18 cellular contexts compared by ENCODE assay signal in the genomic region with DNA sequence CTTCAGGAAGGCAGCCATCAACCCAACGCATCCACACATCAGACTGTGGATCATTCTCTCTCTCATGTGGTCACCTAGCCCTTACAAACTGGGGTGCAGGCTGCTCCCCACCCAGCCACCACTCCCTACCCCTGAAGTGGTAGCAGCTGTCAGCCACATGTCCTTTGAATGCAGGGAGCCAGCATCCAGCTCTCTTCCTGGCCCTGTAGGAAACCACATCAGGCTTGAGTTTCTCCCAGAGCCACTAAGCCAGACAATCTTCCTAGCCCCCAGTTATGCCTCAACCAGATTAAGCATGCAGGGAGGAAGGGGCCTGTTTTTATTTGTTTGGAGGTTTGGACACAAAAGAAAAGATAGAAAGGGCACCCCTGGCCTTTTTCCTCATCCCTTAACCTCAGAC. TPM values are rescaled to one million over a fixed set of nuclear protein-coding genes. Genes with fewer than 3 reads are reported as not detected.
DNase-seq lines count a peak whose midpoint lies in the region; ATAC-seq and TF ChIP-seq lines count a peak whose summit lies in the region.
"Had no signal": no experiment of that assay in that cellular context is flagged by ENCODE, and none has a peak within 500 bp of the region (broad histone marks: within the 10 kb centered on the region; RNA-seq: fewer than 3 reads in every experiment).

No MANE protein-coding gene starts in this region.

- no peaks in the 10 kb centered on the region for H3K79me2 ChIP-seq in trophoblast cell (ENCODE audit: control insufficient read depth, insufficient read depth, low read length, poor library complexity)

- no peak for ATAC-seq in effector memory CD8-positive, alpha-beta T cell (replicated peaks)

- H3K4me2 ChIP-seq in trophoblast cell (ENCODE audit: low read length): no peak overlapping the region
- H3K4me2 ChIP-seq: BLaER1 treated with 17β-estradiol and CSF1 and Interleukin-3, amounts not matched to agents 10 nM and 100 nM had no signal

- no peak overlapping the region for H3K23ac ChIP-seq in trophoblast cell (ENCODE audit: low read length)

- no peak overlapping the region for H2BK120ac ChIP-seq in trophoblast cell (ENCODE audit: insufficient read depth, low read length, poor library complexity)

- H3K4me3 ChIP-seq in AG10803 (ENCODE audit: low read length): no peak overlapping the region
- H3K4me3 ChIP-seq in trophoblast cell (ENCODE audit: low read depth, low read length): no peak overlapping the region
- H3K4me3 ChIP-seq: BLaER1 treated with 17β-estradiol and CSF1 and Interleukin-3, amounts not matched to agents 10 nM and 100 nM had no signal

- H3K9me3 ChIP-seq in trophoblast cell (ENCODE audit: insufficient read depth, low read depth, low read length): peaks cover 5% of the 10 kb centered on the region

- no peaks in the 10 kb centered on the region for H3K27me3 ChIP-seq in trophoblast cell (ENCODE audit: insufficient read depth, low read length)
- H3K27me3 ChIP-seq: BLaER1 treated with 17β-estradiol and CSF1 and Interleukin-3, amounts not matched to agents 10 nM and 100 nM had no signal

- H3K4me3 Mint-ChIP-seq in activated CD4-positive, alpha-beta T cell treated with anti-CD3 and anti-CD28 coated beads, Interleukin-2, amount 10 ng/mL, durations not matched to agents 7 days and 5 days: no peak overlapping the region
- no peak overlapping the region for H3K4me3 Mint-ChIP-seq in effector memory CD8-positive, alpha-beta T cell
- H3K4me3 Mint-ChIP-seq: CD4-positive, CD25-positive, alpha-beta regulatory T cell; H9 had no signal

- no CpG with 5 or more reads among the region's 1 CpG for WGBS in trophoblast cell (ENCODE audit: extremely low coverage, insufficient coverage, insufficient read length)

- H3K36me3 ChIP-seq in trophoblast cell (ENCODE audit: control insufficient read depth in 1 of 2, insufficient read depth in 2 of 2, low read length in 2 of 2): no peaks in the 10 kb centered on the region
- H3K36me3 ChIP-seq: BLaER1 treated with 17β-estradiol and CSF1 and Interleukin-3, amounts not matched to agents 10 nM and 100 nM had no signal

- H3K79me1 ChIP-seq in trophoblast cell (ENCODE audit: low read length): no peaks in the 10 kb centered on the region

- no peak overlapping the region for H4K8ac ChIP-seq in trophoblast cell (ENCODE audit: low read depth, low read length)

- POLR2A ChIA-PET in activated CD4-positive, alpha-beta T cell treated with anti-CD3 and anti-CD28 coated beads, Interleukin-2, amount 10 ng/mL, durations not matched to agents 7 days and 5 days (lab: Charles Lee): no interaction called here

- no peak overlapping the region for H4K12ac ChIP-seq in trophoblast cell (ENCODE audit: low read depth, low read length)

- no peaks in the 10 kb centered on the region for H3K4me1 ChIP-seq in trophoblast cell (ENCODE audit: control insufficient read depth in 1 of 2, insufficient read depth in 2 of 2, low read length in 2 of 2)

- H3K27ac ChIP-seq in trophoblast cell (ENCODE audit: low read depth, low read length): no peak overlapping the region
- H3K27ac ChIP-seq: BLaER1 treated with 17β-estradiol and CSF1 and Interleukin-3, amounts not matched to agents 10 nM and 100 nM had no signal

- DNase-seq in activated CD4-positive, alpha-beta T cell treated with anti-CD3 and anti-CD28 coated beads, Interleukin-2, amount 10 ng/mL, durations not matched to agents 7 days and 5 days: no peak
- no peak for DNase-seq in activated CD4-positive, alpha-beta T cell treated with anti-CD3 and anti-CD28 coated beads for 1 hour
- peak; percentile 29 for DNase-seq in AG10803 (ENCODE audit: low read depth)
- DNase-seq in RPMI7951 (ENCODE audit: low read depth): peak; percentile 56
- no peak for DNase-seq in effector memory CD8-positive, alpha-beta T cell
- DNase-seq in DMS53 (lab: John Stamatoyannopoulos, UW): no peak
- DNase-seq in trophoblast cell: no peak
- no peak for DNase-seq in GM19238 (ENCODE audit: insufficient read length, low spot score)
- DNase-seq: 8988T; CD4-positive, CD25-positive, alpha-beta regulatory T cell; DMS153; DND-41; GF-D8; GOT3; H9; IMR-90 had no signal

- no peak overlapping the region for H2BK12ac ChIP-seq in trophoblast cell (ENCODE audit: low read length)

- no peak overlapping the region for H3K18ac ChIP-seq in trophoblast cell (ENCODE audit: low read length)

- no peak overlapping the region for H3K14ac ChIP-seq in trophoblast cell (ENCODE audit: low read length)

- no peak overlapping the region for H3K4ac ChIP-seq in trophoblast cell (ENCODE audit: low read depth, low read length)

- no peak overlapping the region for H4K91ac ChIP-seq in trophoblast cell (ENCODE audit: low read depth, low read length)

- H3K9me3 Mint-ChIP-seq in activated CD4-positive, alpha-beta T cell treated with anti-CD3 and anti-CD28 coated beads, Interleukin-2, amount 10 ng/mL, durations not matched to agents 7 days and 5 days: no peaks in the 10 kb centered on the region
- no peaks in the 10 kb centered on the region for H3K9me3 Mint-ChIP-seq in effector memory CD8-positive, alpha-beta T cell

- peaks cover 38% of the 10 kb centered on the region for H3K4me1 Mint-ChIP-seq in activated CD4-positive, alpha-beta T cell treated with anti-CD3 and anti-CD28 coated beads, Interleukin-2, amount 10 ng/mL, durations not matched to agents 7 days and 5 days
- peaks cover 38 to 41% of the 10 kb centered on the region in 2 donors for H3K4me1 Mint-ChIP-seq in effector memory CD8-positive, alpha-beta T cell (ENCODE audit: low read depth in 2 of 2)
- H3K4me1 Mint-ChIP-seq: H9 had no signal

- H2AFZ ChIP-seq in trophoblast cell (ENCODE audit: insufficient read depth, low read length, poor library complexity): no peak overlapping the region

- H3K27ac Mint-ChIP-seq in activated CD4-positive, alpha-beta T cell treated with anti-CD3 and anti-CD28 coated beads, Interleukin-2, amount 10 ng/mL, durations not matched to agents 7 days and 5 days: peak overlapping the region; percentile 36
- H3K27ac Mint-ChIP-seq in effector memory CD8-positive, alpha-beta T cell: peak overlapping the region; percentile 1 to 45
- H3K27ac Mint-ChIP-seq: CD4-positive, CD25-positive, alpha-beta regulatory T cell; H9 had no signal

- no peaks in the 10 kb centered on the region for H3K36me3 Mint-ChIP-seq in activated CD4-positive, alpha-beta T cell treated with anti-CD3 and anti-CD28 coated beads, Interleukin-2, amount 10 ng/mL, durations not matched to agents 7 days and 5 days (ENCODE audit: low read depth)
- H3K36me3 Mint-ChIP-seq in effector memory CD8-positive, alpha-beta T cell (ENCODE audit: insufficient read depth): no peaks in the 10 kb centered on the region
- H3K36me3 Mint-ChIP-seq: CD4-positive, CD25-positive, alpha-beta regulatory T cell had no signal

- H3K27me3 Mint-ChIP-seq in activated CD4-positive, alpha-beta T cell treated with anti-CD3 and anti-CD28 coated beads, Interleukin-2, amount 10 ng/mL, durations not matched to agents 7 days and 5 days: peaks cover 5% of the 10 kb centered on the region
- no peaks in the 10 kb centered on the region for H3K27me3 Mint-ChIP-seq in effector memory CD8-positive, alpha-beta T cell
- H3K27me3 Mint-ChIP-seq: CD4-positive, CD25-positive, alpha-beta regulatory T cell had no signal

- H3K9ac ChIP-seq in trophoblast cell (ENCODE audit: low read length): no peak overlapping the region
- H3K9ac ChIP-seq: BLaER1 treated with 17β-estradiol and CSF1 and Interleukin-3, amounts not matched to agents 10 nM and 100 nM had no signal

- no peak for TF ChIP-seq CTCF in AG10803 (conservative IDR thresholded peaks at IDR 0.05; ENCODE audit: low read length)

- CTCF ChIA-PET in activated CD4-positive, alpha-beta T cell treated with anti-CD3 and anti-CD28 coated beads, Interleukin-2, amount 10 ng/mL, durations not matched to agents 7 days and 5 days (lab: Charles Lee): interaction anchor here (0.6 to 1.3 kb wide), 3 partner anchors 9 to 72 kb away, joined by 3 to 4 read pairs (median 3); no protein-coding TSS in a partner anchor

- H2AK5ac ChIP-seq in trophoblast cell (ENCODE audit: low read length): no peak overlapping the region

- H2BK5ac ChIP-seq in trophoblast cell (ENCODE audit: low read depth, low read length, poor library complexity): no peak overlapping the region

RNA-seq across cellular contexts. Expression of a gene that starts 52.8 kb away (rescaled TPM):
- total RNA-seq in activated CD4-positive, alpha-beta T cell treated with anti-CD3 and anti-CD28 coated beads, Interleukin-2, amount 10 ng/mL, durations not matched to agents 7 days and 5 days: not detected
- not detected in 2 replicates for total RNA-seq in RPMI7951 (2014; rRNA removed; shearing (Covaris generic))
- polyA plus RNA-seq in trophoblast cell (2013): not detected in 2 replicates
- total RNA-seq: CD4-positive, CD25-positive, alpha-beta regulatory T cell; H9; HT-29; IMR-90 had no signal
- polyA plus RNA-seq: CD4-positive, CD25-positive, alpha-beta regulatory T cell; IMR-90 had no signal

Comparison
In these comparisons a context has a peak if more than half of its experiments do, and no peak if none do; other contexts are left out.
1. DNase-seq: peak in AG10803 (single experiment) and RPMI7951 (single experiment); none in activated CD4-positive, alpha-beta T cell treated with anti-CD3 and anti-CD28 coated beads, Interleukin-2, amount 10 ng/mL, durations not matched to agents 7 days and 5 days (single experiment), activated CD4-positive, alpha-beta T cell treated with anti-CD3 and anti-CD28 coated beads for 1 hour (single experiment), effector memory CD8-positive, alpha-beta T cell (0 of 3), DMS53 (single experiment), trophoblast cell (0 of 2) and GM19238 (single experiment).